In the genomic region with DNA sequence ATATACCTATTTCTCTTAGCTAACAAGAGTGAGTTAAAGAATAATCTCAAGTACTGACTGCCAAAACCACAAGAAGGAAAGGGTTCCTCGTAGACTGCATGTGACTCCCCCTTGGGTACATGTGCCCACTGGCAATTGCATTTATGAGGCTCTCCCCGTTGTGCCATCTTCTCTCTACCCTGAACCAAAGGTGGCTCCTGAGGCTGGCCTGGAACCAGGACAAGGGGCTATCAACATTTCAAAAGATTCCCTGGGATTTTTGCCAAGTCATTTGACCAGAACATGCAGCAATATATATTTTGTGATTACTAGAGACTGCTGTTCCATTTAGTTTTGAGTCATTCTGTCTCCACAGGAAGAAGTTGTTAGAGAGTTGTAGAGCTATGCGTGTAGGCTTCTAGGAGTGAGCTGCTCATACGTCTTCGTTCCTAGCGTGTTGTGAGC, we compare ENCODE assay signal across 10 cellular contexts. TPM values are rescaled to one million over a fixed set of nuclear protein-coding genes. Genes with fewer than 3 reads are reported as not detected.
DNase-seq lines count a peak whose midpoint lies in the region; ATAC-seq and TF ChIP-seq lines count a peak whose summit lies in the region.
"Had no signal": no experiment of that assay in that cellular context is flagged by ENCODE, and none has a peak within 500 bp of the region (broad histone marks: within the 10 kb centered on the region; RNA-seq: fewer than 3 reads in every experiment).

No MANE protein-coding gene starts in this region.

- CTCF ChIA-PET in A673 (lab: Charles Lee): no interaction called here

- H3K27ac ChIP-seq in A673 (ENCODE audit: low read depth, low read length, poor library complexity, severe bottlenecking) (no peak overlapping the region), right cardiac atrium (ENCODE audit: low read length) (no peak overlapping the region)

- ATAC-seq in GM19438 (IDR thresholded peaks at IDR 0.05; ENCODE audit: low read depth, unreplicated experiment) (peak; percentile 67), HG03457 (IDR thresholded peaks at IDR 0.05; ENCODE audit: unreplicated experiment) (peak; percentile 69), HG03025 (IDR thresholded peaks at IDR 0.05; ENCODE audit: low FRiP score, unreplicated experiment) (no peak), right cardiac atrium (no peak), HG03045 (IDR thresholded peaks at IDR 0.05; ENCODE audit: unreplicated experiment) (no peak)

- H3K36me3 ChIP-seq in A673 (ENCODE audit: insufficient read depth, low read length, poor library complexity, severe bottlenecking): no peaks in the 10 kb centered on the region

- peak; percentile 38 for DNase-seq in A673 (ENCODE audit: low spot score)
- DNase-seq in dermis blood vessel endothelial cell: peak; percentile 26
- no peak for DNase-seq in right cardiac atrium
- no peak for DNase-seq in NCI-H187 treated with DMSO at 0.1 percent for 48 hours (lab: John Stamatoyannopoulos, UW)
- DNase-seq: CD8-positive, alpha-beta memory T cell; kidney had no signal

- H3K4me3 ChIP-seq in A673 (ENCODE audit: low read depth, low read length, poor library complexity, severe bottlenecking): no peak overlapping the region
- H3K4me3 ChIP-seq in right cardiac atrium (ENCODE audit: low read length): no peak overlapping the region

- POLR2A ChIA-PET in A673 (lab: Charles Lee; ENCODE audit: low non-redundant PET): no interaction called here

- intact Hi-C loops in A673 (cut with micrococcal nuclease; ENCODE audit: unreplicated experiment): loop anchor here (5.0 kb wide), 1 partner anchor 48 kb away; a partner anchor contains a TSS
- intact Hi-C loops in right cardiac atrium (cut with DNase I): no loop called here

- H3K4me1 ChIP-seq in A673 (ENCODE audit: insufficient read depth, low read length, poor library complexity, severe bottlenecking) (peaks cover 18% of the 10 kb centered on the region), right cardiac atrium (ENCODE audit: control insufficient read depth, insufficient read depth, low read length) (no peaks in the 10 kb centered on the region)

- no peak for TF ChIP-seq CTCF in A673 (conservative IDR thresholded peaks at IDR 0.05; ENCODE audit: low read depth, low read length)

- 47% methylated on average over 6 of the region's 6 CpGs for WGBS in right cardiac atrium

- BruUV-seq in A673 (replicated peaks; lab: Mats Ljungman, UMichigan): no TSS peak

- no peaks in the 10 kb centered on the region for H3K27me3 ChIP-seq in A673 (replicated peaks; ENCODE audit: insufficient read depth, low read depth, low read length, poor library complexity)
- no peaks in the 10 kb centered on the region for H3K27me3 ChIP-seq in right cardiac atrium (ENCODE audit: control insufficient read depth, insufficient read depth)

- no peaks in the 10 kb centered on the region for H3K9me3 ChIP-seq in A673 (ENCODE audit: low read depth, low read length, poor library complexity, severe bottlenecking)
- no peaks in the 10 kb centered on the region for H3K9me3 ChIP-seq in right cardiac atrium (ENCODE audit: control insufficient read depth, low read length)

RNA-seq across cellular contexts. Expression of a gene that starts 45.8 kb away (rescaled TPM):
- total RNA-seq in A673 (2021) (2.6 and 2.7 TPM in 2 replicates), dermis blood vessel endothelial cell (14.1 and 15.9 TPM in 2 replicates), right cardiac atrium (1 to 10 TPM; 3.6 to 5.4 (median 4.5) TPM)
- 1.7 TPM for polyA plus RNA-seq in right cardiac atrium
- total RNA-seq: CD8-positive, alpha-beta memory T cell had no signal

Comparison
In these comparisons a context has a peak if more than half of its experiments do, and no peak if none do; other contexts are left out.
1. DNase-seq: peak in A673 (single experiment) and dermis blood vessel endothelial cell (single experiment); none in right cardiac atrium (0 of 3) and NCI-H187 treated with DMSO at 0.1 percent for 48 hours (single experiment).
2. ATAC-seq: peak in GM19438 (single experiment) and HG03457 (single experiment); none in HG03025 (single experiment), right cardiac atrium (0 of 2) and HG03045 (single experiment).